ENCODE assay signal across 19 cellular contexts in genomic region chr22:48434156-48434867, GRCh38.
"Had no signal": no experiment of that assay in that cellular context is flagged by ENCODE, and none has a peak within 500 bp of the region (broad histone marks: within the 10 kb centered on the region; RNA-seq: fewer than 3 reads in every experiment).

No MANE protein-coding gene starts in this region.

- H3K9me3 ChIP-seq: SJSA1 had no signal

- H3K27me3 ChIP-seq: SJSA1 had no signal

- DNase-seq: KBM-7, NCI-H1092, NCI-H1105 treated with DMSO at 0.1 percent for 48 hours, NCI-H1417 treated with DMSO at 0.1 percent for 48 hours, NCI-H146, NCI-H1694 treated with DMSO at 0.1 percent for 48 hours, NCI-H1930, NCI-H2081, NCI-H2107, NCI-H2227 treated with DMSO at 0.1 percent for 48 hours, NCI-H524, NCI-H526 treated with DMSO at 0.1 percent for 48 hours, NCI-H774, Right ventricle myocardium superior, RPMI8226, SIG-M5 had no signal

- H3K27ac ChIP-seq: HL-60, SK-N-MC had no signal

- H3K36me3 ChIP-seq: SJSA1 had no signal

- H3K4me3 ChIP-seq: SJSA1, SK-N-MC had no signal
